In the genomic region with DNA sequence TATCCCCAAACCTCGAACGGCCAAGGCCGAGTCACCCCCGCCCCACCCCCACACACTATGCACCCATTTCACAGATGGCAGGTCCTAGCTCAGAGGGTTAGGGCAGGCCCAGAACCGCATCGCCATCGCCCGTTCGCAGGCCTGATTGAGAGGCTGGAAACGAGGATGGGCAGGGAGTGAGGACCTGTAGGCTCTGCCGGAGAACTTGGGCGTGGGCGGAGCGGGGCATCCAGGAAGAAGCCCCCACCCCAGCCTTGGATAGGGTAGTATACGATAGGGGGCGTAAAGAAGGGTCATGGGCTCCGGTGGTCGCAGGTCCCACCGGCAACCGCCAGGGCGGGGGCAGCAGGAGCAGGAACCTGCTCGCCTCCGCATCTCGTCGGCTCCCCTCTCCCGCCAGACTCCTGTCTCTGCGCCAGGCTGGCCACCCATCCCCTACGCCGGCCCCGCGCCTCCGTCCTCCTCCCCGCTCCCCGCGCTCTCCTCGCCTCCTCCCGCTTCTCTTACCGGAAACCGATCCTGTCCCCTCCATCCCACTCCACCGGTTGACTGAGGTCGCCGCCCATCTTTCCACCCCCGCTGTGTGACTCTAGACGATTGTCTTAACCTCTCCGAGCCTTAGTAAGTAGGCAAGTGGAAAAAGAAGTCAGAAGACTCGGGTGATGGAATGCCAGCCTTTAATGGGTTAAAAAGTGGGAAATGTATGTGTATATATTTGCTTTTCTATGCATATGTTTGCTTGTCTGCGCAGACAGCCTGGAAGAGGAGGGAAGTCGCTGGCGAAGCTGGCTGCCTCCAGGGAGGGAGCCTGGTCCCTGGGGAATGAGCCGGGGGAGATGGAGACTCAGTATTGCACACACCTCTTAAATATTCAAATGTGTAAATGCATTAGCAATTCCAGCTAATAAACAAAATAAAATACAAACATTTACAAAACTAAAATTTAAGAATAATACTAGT, we compare ENCODE assay signal across 1 cellular context.
TF ChIP-seq lines count a peak whose summit lies in the region.

No MANE protein-coding gene starts in this region.

TF ChIP-seq in GM23338, 12 proteins besides CTCF, POLR2A, EP300 and RAD21 (continued from another document):
- TF ChIP-seq, protein P1, sequence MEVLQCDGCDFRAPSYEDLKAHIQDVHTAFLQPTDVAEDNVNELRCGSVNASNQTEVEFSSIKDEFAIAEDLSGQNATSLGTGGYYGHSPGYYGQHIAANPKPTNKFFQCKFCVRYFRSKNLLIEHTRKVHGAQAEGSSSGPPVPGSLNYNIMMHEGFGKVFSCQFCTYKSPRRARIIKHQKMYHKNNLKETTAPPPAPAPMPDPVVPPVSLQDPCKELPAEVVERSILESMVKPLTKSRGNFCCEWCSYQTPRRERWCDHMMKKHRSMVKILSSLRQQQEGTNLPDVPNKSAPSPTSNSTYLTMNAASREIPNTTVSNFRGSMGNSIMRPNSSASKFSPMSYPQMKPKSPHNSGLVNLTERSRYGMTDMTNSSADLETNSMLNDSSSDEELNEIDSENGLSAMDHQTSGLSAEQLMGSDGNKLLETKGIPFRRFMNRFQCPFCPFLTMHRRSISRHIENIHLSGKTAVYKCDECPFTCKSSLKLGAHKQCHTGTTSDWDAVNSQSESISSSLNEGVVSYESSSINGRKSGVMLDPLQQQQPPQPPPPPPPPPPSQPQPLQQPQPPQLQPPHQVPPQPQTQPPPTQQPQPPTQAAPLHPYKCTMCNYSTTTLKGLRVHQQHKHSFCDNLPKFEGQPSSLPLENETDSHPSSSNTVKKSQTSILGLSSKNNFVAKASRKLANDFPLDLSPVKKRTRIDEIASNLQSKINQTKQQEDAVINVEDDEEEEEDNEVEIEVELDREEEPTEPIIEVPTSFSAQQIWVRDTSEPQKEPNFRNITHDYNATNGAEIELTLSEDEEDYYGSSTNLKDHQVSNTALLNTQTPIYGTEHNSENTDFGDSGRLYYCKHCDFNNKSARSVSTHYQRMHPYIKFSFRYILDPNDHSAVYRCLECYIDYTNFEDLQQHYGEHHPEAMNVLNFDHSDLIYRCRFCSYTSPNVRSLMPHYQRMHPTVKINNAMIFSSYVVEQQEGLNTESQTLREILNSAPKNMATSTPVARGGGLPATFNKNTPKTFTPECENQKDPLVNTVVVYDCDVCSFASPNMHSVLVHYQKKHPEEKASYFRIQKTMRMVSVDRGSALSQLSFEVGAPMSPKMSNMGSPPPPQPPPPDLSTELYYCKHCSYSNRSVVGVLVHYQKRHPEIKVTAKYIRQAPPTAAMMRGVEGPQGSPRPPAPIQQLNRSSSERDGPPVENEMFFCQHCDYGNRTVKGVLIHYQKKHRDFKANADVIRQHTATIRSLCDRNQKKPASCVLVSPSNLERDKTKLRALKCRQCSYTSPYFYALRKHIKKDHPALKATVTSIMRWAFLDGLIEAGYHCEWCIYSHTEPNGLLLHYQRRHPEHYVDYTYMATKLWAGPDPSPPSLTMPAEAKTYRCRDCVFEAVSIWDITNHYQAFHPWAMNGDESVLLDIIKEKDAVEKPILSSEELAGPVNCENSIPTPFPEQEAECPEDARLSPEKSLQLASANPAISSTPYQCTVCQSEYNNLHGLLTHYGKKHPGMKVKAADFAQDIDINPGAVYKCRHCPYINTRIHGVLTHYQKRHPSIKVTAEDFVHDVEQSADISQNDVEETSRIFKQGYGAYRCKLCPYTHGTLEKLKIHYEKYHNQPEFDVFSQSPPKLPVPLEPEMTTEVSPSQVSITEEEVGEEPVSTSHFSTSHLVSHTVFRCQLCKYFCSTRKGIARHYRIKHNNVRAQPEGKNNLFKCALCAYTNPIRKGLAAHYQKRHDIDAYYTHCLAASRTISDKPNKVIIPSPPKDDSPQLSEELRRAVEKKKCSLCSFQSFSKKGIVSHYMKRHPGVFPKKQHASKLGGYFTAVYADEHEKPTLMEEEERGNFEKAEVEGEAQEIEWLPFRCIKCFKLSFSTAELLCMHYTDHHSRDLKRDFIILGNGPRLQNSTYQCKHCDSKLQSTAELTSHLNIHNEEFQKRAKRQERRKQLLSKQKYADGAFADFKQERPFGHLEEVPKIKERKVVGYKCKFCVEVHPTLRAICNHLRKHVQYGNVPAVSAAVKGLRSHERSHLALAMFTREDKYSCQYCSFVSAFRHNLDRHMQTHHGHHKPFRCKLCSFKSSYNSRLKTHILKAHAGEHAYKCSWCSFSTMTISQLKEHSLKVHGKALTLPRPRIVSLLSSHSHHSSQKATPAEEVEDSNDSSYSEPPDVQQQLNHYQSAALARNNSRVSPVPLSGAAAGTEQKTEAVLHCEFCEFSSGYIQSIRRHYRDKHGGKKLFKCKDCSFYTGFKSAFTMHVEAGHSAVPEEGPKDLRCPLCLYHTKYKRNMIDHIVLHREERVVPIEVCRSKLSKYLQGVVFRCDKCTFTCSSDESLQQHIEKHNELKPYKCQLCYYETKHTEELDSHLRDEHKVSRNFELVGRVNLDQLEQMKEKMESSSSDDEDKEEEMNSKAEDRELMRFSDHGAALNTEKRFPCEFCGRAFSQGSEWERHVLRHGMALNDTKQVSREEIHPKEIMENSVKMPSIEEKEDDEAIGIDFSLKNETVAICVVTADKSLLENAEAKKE (CRISPR knock-in tag; IDR thresholded peaks at IDR 0.05): no peak
- TF ChIP-seq CREB1 (CRISPR knock-in tag; IDR thresholded peaks at IDR 0.05; ENCODE audit: low read depth) (no peak), STAT1 (IDR thresholded peaks at IDR 0.05; ENCODE audit: unreplicated experiment) (no peak), POLR2AphosphoS5 (IDR thresholded peaks at IDR 0.05; ENCODE audit: low read depth) (no peak), EZH2 (IDR thresholded peaks at IDR 0.05; ENCODE audit: low read depth, unreplicated experiment) (no peak)
- TF ChIP-seq, protein P2, sequence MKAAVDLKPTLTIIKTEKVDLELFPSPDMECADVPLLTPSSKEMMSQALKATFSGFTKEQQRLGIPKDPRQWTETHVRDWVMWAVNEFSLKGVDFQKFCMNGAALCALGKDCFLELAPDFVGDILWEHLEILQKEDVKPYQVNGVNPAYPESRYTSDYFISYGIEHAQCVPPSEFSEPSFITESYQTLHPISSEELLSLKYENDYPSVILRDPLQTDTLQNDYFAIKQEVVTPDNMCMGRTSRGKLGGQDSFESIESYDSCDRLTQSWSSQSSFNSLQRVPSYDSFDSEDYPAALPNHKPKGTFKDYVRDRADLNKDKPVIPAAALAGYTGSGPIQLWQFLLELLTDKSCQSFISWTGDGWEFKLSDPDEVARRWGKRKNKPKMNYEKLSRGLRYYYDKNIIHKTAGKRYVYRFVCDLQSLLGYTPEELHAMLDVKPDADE (IDR thresholded peaks at IDR 0.05): no peak
